15 cellular contexts compared by ENCODE assay signal in the genomic region with DNA sequence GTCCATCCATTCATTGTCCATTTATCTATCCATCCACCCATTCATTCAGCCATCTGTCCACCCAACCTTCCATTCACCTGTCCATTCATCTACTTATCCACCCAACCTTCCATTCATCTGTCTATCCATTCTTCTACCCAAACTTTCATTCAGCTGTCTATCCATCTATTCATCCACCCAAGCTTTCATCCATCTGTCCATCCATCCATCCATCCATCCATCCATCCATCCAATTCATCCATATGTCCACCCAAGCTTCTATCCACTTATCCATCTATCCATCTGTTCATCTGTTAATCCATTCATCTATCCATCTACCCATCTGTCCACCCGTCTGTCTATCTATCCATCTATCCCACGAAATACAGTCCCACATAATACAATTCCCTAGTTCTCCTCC. TPM values are rescaled to one million over a fixed set of nuclear protein-coding genes. Genes with fewer than 3 reads are reported as not detected.
DNase-seq lines count a peak whose midpoint lies in the region; ATAC-seq and TF ChIP-seq lines count a peak whose summit lies in the region.
"Had no signal": no experiment of that assay in that cellular context is flagged by ENCODE, and none has a peak within 500 bp of the region (broad histone marks: within the 10 kb centered on the region; RNA-seq: fewer than 3 reads in every experiment).

No MANE protein-coding gene starts in this region.

- no peak overlapping the region for H3K4me3 ChIP-seq in HEK293 (ENCODE audit: low read depth, low read length)
- H3K4me3 ChIP-seq: GM23248 had no signal

- H3K36me3 Mint-ChIP-seq in natural killer cell treated with Interleukin-12 subunit alpha and Interleukin-12 subunit beta and Interleukin-15 and Interleukin-18, amount 100 ng/mL, for 72 hours, result no peaks in the 10 kb centered on the region
- H3K36me3 Mint-ChIP-seq: CD8-positive, alpha-beta T cell had no signal

- H3K9me3 ChIP-seq in HEK293 (ENCODE audit: control insufficient read depth, insufficient read depth, low read depth, low read length), result no peaks in the 10 kb centered on the region
- H3K9me3 ChIP-seq: Caco-2 had no signal

- no peak for ATAC-seq in HG02588 (IDR thresholded peaks at IDR 0.05; ENCODE audit: unreplicated experiment)
- ATAC-seq in stimulated activated naive CD8-positive, alpha-beta T cell treated with anti-CD3 and anti-CD28 coated beads, Interleukin-15, amount 100 ng/mL, for 72 hours, result no peak
- no peak for ATAC-seq in natural killer cell treated with Interleukin-12 subunit alpha and Interleukin-12 subunit beta and Interleukin-15 and Interleukin-18, amount 100 ng/mL, for 72 hours
- ATAC-seq: CD8-positive, alpha-beta T cell had no signal

- CTCF ChIA-PET in HEK293 (lab: Yijun Ruan, JAX), result no interaction called here

- peaks cover 7% of the 10 kb centered on the region for H3K4me1 Mint-ChIP-seq in stimulated activated naive CD8-positive, alpha-beta T cell treated with anti-CD3 and anti-CD28 coated beads, Interleukin-15, amount 100 ng/mL, for 72 hours
- H3K4me1 Mint-ChIP-seq in natural killer cell treated with Interleukin-12 subunit alpha and Interleukin-12 subunit beta and Interleukin-15 and Interleukin-18, amount 100 ng/mL, for 72 hours (ENCODE audit: low read depth in 2 of 2), result no peaks in the 10 kb centered on the region

- no peak overlapping the region for H3K27ac Mint-ChIP-seq in stimulated activated naive CD8-positive, alpha-beta T cell treated with anti-CD3 and anti-CD28 coated beads, Interleukin-15, amount 100 ng/mL, for 72 hours
- H3K27ac Mint-ChIP-seq in natural killer cell treated with Interleukin-12 subunit alpha and Interleukin-12 subunit beta and Interleukin-15 and Interleukin-18, amount 100 ng/mL, for 72 hours, result no peak overlapping the region
- H3K27ac Mint-ChIP-seq: CD8-positive, alpha-beta T cell had no signal

- peak; percentile 41 to 54 for DNase-seq in NCI-H524 (lab: John Stamatoyannopoulos, UW)
- peak; percentile 83 for DNase-seq in NCI-H82 treated with DMSO at 0.1 percent for 48 hours (lab: John Stamatoyannopoulos, UW; ENCODE audit: unreplicated experiment)
- no peak for DNase-seq in stimulated activated naive CD8-positive, alpha-beta T cell treated with anti-CD3 and anti-CD28 coated beads, Interleukin-15, amount 100 ng/mL, for 72 hours
- DNase-seq in natural killer cell treated with Interleukin-12 subunit alpha and Interleukin-12 subunit beta and Interleukin-15 and Interleukin-18, amount 100 ng/mL, for 72 hours (ENCODE audit: low spot score), result no peak
- DNase-seq: C1 segment of cervical spinal cord; Caco-2; CD8-positive, alpha-beta T cell; DMS53; DMS79 treated with DMSO at 0.1 percent for 48 hours; GF-D8; GM23248; H7; HCEC 1CT had no signal

- H3K36me3 ChIP-seq in HEK293 (ENCODE audit: control insufficient read depth in 2 of 2, insufficient read depth in 1 of 2, low read length in 2 of 2), result no peaks in the 10 kb centered on the region

- H3K27me3 Mint-ChIP-seq in stimulated activated naive CD8-positive, alpha-beta T cell treated with anti-CD3 and anti-CD28 coated beads, Interleukin-15, amount 100 ng/mL, for 72 hours, result no peaks in the 10 kb centered on the region
- peaks cover 8 to 27% of the 10 kb centered on the region in 2 donors for H3K27me3 Mint-ChIP-seq in natural killer cell treated with Interleukin-12 subunit alpha and Interleukin-12 subunit beta and Interleukin-15 and Interleukin-18, amount 100 ng/mL, for 72 hours

- H3K9me3 Mint-ChIP-seq in stimulated activated naive CD8-positive, alpha-beta T cell treated with anti-CD3 and anti-CD28 coated beads, Interleukin-15, amount 100 ng/mL, for 72 hours, result peaks cover 7 to 9% of the 10 kb centered on the region in 2 donors
- H3K9me3 Mint-ChIP-seq in natural killer cell treated with Interleukin-12 subunit alpha and Interleukin-12 subunit beta and Interleukin-15 and Interleukin-18, amount 100 ng/mL, for 72 hours, result no peaks in the 10 kb centered on the region
- H3K9me3 Mint-ChIP-seq: CD8-positive, alpha-beta T cell had no signal

- no peak overlapping the region for H3K4me3 Mint-ChIP-seq in stimulated activated naive CD8-positive, alpha-beta T cell treated with anti-CD3 and anti-CD28 coated beads, Interleukin-15, amount 100 ng/mL, for 72 hours
- no peak overlapping the region for H3K4me3 Mint-ChIP-seq in natural killer cell treated with Interleukin-12 subunit alpha and Interleukin-12 subunit beta and Interleukin-15 and Interleukin-18, amount 100 ng/mL, for 72 hours
- H3K4me3 Mint-ChIP-seq: CD8-positive, alpha-beta T cell had no signal

- TF ChIP-seq CTCF in HEK293 (tag by site-specific recombination; IDR thresholded peaks at IDR 0.05), result no peak

- POLR2A ChIA-PET in HEK293 (lab: Yijun Ruan, JAX), result no interaction called here

- no peak overlapping the region for H3K27ac ChIP-seq in HEK293 (ENCODE audit: extremely low read depth, low read depth, low read length)
- H3K27ac ChIP-seq: GM23248 had no signal

- no peaks in the 10 kb centered on the region for H3K4me1 ChIP-seq in HEK293 (ENCODE audit: control insufficient read depth, insufficient read depth, low read length)
- H3K4me1 ChIP-seq: Caco-2 had no signal

TF ChIP-seq in HEK293, 187 proteins besides CTCF, POLR2A, EP300 and RAD21:
- no peak for TF ChIP-seq ZFP41 (tag by site-specific recombination; IDR thresholded peaks at IDR 0.05; ENCODE audit: borderline replicate concordance)
- peak; percentile 98 for TF ChIP-seq ZNF366 (tag by site-specific recombination; conservative IDR thresholded peaks at IDR 0.05)
- 0 out of 2 replicates have a peak, but pooled peaks have one; percentile 13 for TF ChIP-seq ZNF776 (tag by site-specific recombination; IDR thresholded peaks at IDR 0.05; ENCODE audit: borderline replicate concordance)

RNA-seq across cellular contexts. Expression of gene MAN1C1, which starts 21.6 kb away (rescaled TPM):
- total RNA-seq in natural killer cell treated with Interleukin-12 subunit alpha and Interleukin-12 subunit beta and Interleukin-15 and Interleukin-18, amount 100 ng/mL, for 72 hours, result 1 to 10 TPM in 1 of 2 donors, under 1 TPM in 1; 0.88 to 2.5 TPM

RNA-seq across cellular contexts. Expression of gene LDLRAP1, which starts 51.6 kb away (rescaled TPM):
- total RNA-seq in natural killer cell treated with Interleukin-12 subunit alpha and Interleukin-12 subunit beta and Interleukin-15 and Interleukin-18, amount 100 ng/mL, for 72 hours, result 1 to 10 TPM; 2.4 to 4.1 TPM

Comparison
In these comparisons a context has a peak if more than half of its experiments do, and no peak if none do; other contexts are left out.
1. DNase-seq: peak in NCI-H524 (2 of 2) and NCI-H82 treated with DMSO at 0.1 percent for 48 hours (single experiment); none in stimulated activated naive CD8-positive, alpha-beta T cell treated with anti-CD3 and anti-CD28 coated beads, Interleukin-15, amount 100 ng/mL, for 72 hours (0 of 2) and natural killer cell treated with Interleukin-12 subunit alpha and Interleukin-12 subunit beta and Interleukin-15 and Interleukin-18, amount 100 ng/mL, for 72 hours (single experiment).